Comparison of ENCODE assay signal across 1 cellular context in the genomic region with DNA sequence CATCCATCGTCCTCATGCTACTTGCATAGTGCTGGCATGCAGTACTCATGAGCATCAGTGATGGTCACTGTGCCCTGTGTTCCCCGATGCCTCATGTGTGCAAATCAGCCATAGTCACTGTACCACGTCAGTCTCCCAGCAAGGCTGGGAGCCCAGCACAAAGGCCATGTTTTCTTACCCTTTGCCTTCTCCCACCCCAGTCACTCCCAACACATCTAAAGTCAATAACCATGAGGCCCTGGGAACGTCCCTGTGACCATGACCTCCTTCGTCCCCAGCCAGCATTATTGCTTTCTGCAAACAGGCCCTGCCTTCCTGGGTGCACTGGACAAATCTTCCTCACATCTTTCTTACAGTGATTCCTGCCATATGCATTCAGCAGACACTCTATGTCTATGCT.
A peak's percentile ranks its signal among the peaks of the same experiment; 100 is the strongest.
TF ChIP-seq lines count a peak whose summit lies in the region.

No MANE protein-coding gene starts in this region.

TF ChIP-seq in HepG2, 621 proteins besides CTCF, POLR2A, EP300 and RAD21 (continued from another document and continues in another):
- TF ChIP-seq MAFF (IDR thresholded peaks at IDR 0.05; ENCODE audit: low read depth, low read length), result no peak
- TF ChIP-seq, protein P1, sequence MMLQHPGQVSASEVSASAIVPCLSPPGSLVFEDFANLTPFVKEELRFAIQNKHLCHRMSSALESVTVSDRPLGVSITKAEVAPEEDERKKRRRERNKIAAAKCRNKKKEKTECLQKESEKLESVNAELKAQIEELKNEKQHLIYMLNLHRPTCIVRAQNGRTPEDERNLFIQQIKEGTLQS (CRISPR knock-in tag; IDR thresholded peaks at IDR 0.05), result no peak
- TF ChIP-seq PRPF4 (IDR thresholded peaks at IDR 0.05; ENCODE audit: low read depth, low read length, poor library complexity, severe bottlenecking), result no peak
- no peak for TF ChIP-seq ZMYM2 (CRISPR knock-in tag; IDR thresholded peaks at IDR 0.05)
- TF ChIP-seq PLRG1 (conservative IDR thresholded peaks at IDR 0.05), result no peak
- no peak for TF ChIP-seq ZEB1 (IDR thresholded peaks at IDR 0.05; ENCODE audit: insufficient replicate concordance, low read depth)
- peak; percentile 71; the same call in 1 of the 2 replicates for TF ChIP-seq MED1 (CRISPR knock-in tag; IDR thresholded peaks at IDR 0.05)
- TF ChIP-seq ZNF205 (CRISPR knock-in tag; IDR thresholded peaks at IDR 0.05), result no peak
- no peak for TF ChIP-seq ZSCAN22 (CRISPR knock-in tag; IDR thresholded peaks at IDR 0.05)
- no peak for TF ChIP-seq ATM (IDR thresholded peaks at IDR 0.05; ENCODE audit: borderline replicate concordance)
- no peak for TF ChIP-seq KLF13 (CRISPR knock-in tag; IDR thresholded peaks at IDR 0.05)
- TF ChIP-seq, protein P2, sequence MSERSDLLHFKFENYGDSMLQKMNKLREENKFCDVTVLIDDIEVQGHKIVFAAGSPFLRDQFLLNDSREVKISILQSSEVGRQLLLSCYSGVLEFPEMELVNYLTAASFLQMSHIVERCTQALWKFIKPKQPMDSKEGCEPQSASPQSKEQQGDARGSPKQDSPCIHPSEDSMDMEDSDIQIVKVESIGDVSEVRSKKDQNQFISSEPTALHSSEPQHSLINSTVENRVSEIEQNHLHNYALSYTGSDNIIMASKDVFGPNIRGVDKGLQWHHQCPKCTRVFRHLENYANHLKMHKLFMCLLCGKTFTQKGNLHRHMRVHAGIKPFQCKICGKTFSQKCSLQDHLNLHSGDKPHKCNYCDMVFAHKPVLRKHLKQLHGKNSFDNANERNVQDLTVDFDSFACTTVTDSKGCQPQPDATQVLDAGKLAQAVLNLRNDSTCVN (CRISPR knock-in tag; IDR thresholded peaks at IDR 0.05; ENCODE audit: borderline replicate concordance), result no peak
- TF ChIP-seq GABPB1 (CRISPR knock-in tag; IDR thresholded peaks at IDR 0.05), result 0 out of 2 replicates have a peak, but pooled peaks have one; percentile 29
- no peak for TF ChIP-seq ZNF780A (CRISPR knock-in tag; IDR thresholded peaks at IDR 0.05)
- TF ChIP-seq ZNF292 (CRISPR knock-in tag; IDR thresholded peaks at IDR 0.05; ENCODE audit: borderline replicate concordance, low read depth), result peak; percentile 41; the same call in 1 of the 2 replicates
- TF ChIP-seq MTF1 (CRISPR knock-in tag; IDR thresholded peaks at IDR 0.05), result no peak
- TF ChIP-seq ZNF614 (CRISPR knock-in tag; IDR thresholded peaks at IDR 0.05; ENCODE audit: borderline replicate concordance), result no peak
- TF ChIP-seq ZNF317 (CRISPR knock-in tag; IDR thresholded peaks at IDR 0.05), result no peak
- TF ChIP-seq ATF7 (IDR thresholded peaks at IDR 0.05), result no peak
- no peak for TF ChIP-seq ATF7 (CRISPR knock-in tag; IDR thresholded peaks at IDR 0.05)
- TF ChIP-seq HNRNPLL (IDR thresholded peaks at IDR 0.05; ENCODE audit: low read depth, low read length, poor library complexity, severe bottlenecking), result no peak
- peak; percentile 73 to 85 for TF ChIP-seq NR2F1 (CRISPR knock-in tag; IDR thresholded peaks at IDR 0.05)
- TF ChIP-seq, protein P3, sequence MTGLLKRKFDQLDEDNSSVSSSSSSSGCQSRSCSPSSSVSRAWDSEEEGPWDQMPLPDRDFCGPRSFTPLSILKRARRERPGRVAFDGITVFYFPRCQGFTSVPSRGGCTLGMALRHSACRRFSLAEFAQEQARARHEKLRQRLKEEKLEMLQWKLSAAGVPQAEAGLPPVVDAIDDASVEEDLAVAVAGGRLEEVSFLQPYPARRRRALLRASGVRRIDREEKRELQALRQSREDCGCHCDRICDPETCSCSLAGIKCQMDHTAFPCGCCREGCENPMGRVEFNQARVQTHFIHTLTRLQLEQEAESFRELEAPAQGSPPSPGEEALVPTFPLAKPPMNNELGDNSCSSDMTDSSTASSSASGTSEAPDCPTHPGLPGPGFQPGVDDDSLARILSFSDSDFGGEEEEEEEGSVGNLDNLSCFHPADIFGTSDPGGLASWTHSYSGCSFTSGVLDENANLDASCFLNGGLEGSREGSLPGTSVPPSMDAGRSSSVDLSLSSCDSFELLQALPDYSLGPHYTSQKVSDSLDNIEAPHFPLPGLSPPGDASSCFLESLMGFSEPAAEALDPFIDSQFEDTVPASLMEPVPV (CRISPR knock-in tag; IDR thresholded peaks at IDR 0.05), result no peak
- no peak for TF ChIP-seq NFKBIZ (CRISPR knock-in tag; IDR thresholded peaks at IDR 0.05)
- TF ChIP-seq SIX4 (CRISPR knock-in tag; IDR thresholded peaks at IDR 0.05), result no peak
- TF ChIP-seq XRCC5 (optimal IDR thresholded peaks at IDR 0.05; ENCODE audit: low read length), result no peak
- no peak for TF ChIP-seq ZNF563 (CRISPR knock-in tag; IDR thresholded peaks at IDR 0.05)
- TF ChIP-seq PHF5A (CRISPR knock-in tag; IDR thresholded peaks at IDR 0.05; ENCODE audit: low read depth, unreplicated experiment), result no peak
- TF ChIP-seq MIER3 (CRISPR knock-in tag; IDR thresholded peaks at IDR 0.05; ENCODE audit: borderline replicate concordance), result peak; percentile 85
- TF ChIP-seq, protein P4, sequence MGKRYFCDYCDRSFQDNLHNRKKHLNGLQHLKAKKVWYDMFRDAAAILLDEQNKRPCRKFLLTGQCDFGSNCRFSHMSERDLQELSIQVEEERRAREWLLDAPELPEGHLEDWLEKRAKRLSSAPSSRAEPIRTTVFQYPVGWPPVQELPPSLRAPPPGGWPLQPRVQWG (CRISPR knock-in tag; IDR thresholded peaks at IDR 0.05; ENCODE audit: borderline replicate concordance, low read depth), result no peak
- TF ChIP-seq SP1 (IDR thresholded peaks at IDR 0.05), result no peak
- TF ChIP-seq SP1 (CRISPR knock-in tag; IDR thresholded peaks at IDR 0.05), result no peak
- TF ChIP-seq, protein P5, sequence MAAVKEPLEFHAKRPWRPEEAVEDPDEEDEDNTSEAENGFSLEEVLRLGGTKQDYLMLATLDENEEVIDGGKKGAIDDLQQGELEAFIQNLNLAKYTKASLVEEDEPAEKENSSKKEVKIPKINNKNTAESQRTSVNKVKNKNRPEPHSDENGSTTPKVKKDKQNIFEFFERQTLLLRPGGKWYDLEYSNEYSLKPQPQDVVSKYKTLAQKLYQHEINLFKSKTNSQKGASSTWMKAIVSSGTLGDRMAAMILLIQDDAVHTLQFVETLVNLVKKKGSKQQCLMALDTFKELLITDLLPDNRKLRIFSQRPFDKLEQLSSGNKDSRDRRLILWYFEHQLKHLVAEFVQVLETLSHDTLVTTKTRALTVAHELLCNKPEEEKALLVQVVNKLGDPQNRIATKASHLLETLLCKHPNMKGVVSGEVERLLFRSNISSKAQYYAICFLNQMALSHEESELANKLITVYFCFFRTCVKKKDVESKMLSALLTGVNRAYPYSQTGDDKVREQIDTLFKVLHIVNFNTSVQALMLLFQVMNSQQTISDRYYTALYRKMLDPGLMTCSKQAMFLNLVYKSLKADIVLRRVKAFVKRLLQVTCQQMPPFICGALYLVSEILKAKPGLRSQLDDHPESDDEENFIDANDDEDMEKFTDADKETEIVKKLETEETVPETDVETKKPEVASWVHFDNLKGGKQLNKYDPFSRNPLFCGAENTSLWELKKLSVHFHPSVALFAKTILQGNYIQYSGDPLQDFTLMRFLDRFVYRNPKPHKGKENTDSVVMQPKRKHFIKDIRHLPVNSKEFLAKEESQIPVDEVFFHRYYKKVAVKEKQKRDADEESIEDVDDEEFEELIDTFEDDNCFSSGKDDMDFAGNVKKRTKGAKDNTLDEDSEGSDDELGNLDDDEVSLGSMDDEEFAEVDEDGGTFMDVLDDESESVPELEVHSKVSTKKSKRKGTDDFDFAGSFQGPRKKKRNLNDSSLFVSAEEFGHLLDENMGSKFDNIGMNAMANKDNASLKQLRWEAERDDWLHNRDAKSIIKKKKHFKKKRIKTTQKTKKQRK (IDR thresholded peaks at IDR 0.05; ENCODE audit: low read length), result no peak
- no peak for TF ChIP-seq ZNF713 (CRISPR knock-in tag; IDR thresholded peaks at IDR 0.05)
- TF ChIP-seq KDM2A (CRISPR knock-in tag; IDR thresholded peaks at IDR 0.05; ENCODE audit: borderline replicate concordance, low read depth), result no peak
- TF ChIP-seq, protein P6, sequence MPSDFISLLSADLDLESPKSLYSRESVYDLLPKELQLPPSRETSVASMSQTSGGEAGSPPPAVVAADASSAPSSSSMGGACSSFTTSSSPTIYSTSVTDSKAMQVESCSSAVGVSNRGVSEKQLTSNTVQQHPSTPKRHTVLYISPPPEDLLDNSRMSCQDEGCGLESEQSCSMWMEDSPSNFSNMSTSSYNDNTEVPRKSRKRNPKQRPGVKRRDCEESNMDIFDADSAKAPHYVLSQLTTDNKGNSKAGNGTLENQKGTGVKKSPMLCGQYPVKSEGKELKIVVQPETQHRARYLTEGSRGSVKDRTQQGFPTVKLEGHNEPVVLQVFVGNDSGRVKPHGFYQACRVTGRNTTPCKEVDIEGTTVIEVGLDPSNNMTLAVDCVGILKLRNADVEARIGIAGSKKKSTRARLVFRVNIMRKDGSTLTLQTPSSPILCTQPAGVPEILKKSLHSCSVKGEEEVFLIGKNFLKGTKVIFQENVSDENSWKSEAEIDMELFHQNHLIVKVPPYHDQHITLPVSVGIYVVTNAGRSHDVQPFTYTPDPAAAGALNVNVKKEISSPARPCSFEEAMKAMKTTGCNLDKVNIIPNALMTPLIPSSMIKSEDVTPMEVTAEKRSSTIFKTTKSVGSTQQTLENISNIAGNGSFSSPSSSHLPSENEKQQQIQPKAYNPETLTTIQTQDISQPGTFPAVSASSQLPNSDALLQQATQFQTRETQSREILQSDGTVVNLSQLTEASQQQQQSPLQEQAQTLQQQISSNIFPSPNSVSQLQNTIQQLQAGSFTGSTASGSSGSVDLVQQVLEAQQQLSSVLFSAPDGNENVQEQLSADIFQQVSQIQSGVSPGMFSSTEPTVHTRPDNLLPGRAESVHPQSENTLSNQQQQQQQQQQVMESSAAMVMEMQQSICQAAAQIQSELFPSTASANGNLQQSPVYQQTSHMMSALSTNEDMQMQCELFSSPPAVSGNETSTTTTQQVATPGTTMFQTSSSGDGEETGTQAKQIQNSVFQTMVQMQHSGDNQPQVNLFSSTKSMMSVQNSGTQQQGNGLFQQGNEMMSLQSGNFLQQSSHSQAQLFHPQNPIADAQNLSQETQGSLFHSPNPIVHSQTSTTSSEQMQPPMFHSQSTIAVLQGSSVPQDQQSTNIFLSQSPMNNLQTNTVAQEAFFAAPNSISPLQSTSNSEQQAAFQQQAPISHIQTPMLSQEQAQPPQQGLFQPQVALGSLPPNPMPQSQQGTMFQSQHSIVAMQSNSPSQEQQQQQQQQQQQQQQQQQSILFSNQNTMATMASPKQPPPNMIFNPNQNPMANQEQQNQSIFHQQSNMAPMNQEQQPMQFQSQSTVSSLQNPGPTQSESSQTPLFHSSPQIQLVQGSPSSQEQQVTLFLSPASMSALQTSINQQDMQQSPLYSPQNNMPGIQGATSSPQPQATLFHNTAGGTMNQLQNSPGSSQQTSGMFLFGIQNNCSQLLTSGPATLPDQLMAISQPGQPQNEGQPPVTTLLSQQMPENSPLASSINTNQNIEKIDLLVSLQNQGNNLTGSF (CRISPR knock-in tag; IDR thresholded peaks at IDR 0.05), result no peak
- no peak for TF ChIP-seq ZNF343 (CRISPR knock-in tag; IDR thresholded peaks at IDR 0.05)
- no peak for TF ChIP-seq BORCS8-MEF2B (CRISPR knock-in tag; IDR thresholded peaks at IDR 0.05)
- no peak for TF ChIP-seq REXO4 (CRISPR knock-in tag; IDR thresholded peaks at IDR 0.05; ENCODE audit: borderline replicate concordance)
- no peak for TF ChIP-seq PCBP1 (IDR thresholded peaks at IDR 0.05; ENCODE audit: borderline replicate concordance, low read depth, low read length)
- TF ChIP-seq, protein P7, sequence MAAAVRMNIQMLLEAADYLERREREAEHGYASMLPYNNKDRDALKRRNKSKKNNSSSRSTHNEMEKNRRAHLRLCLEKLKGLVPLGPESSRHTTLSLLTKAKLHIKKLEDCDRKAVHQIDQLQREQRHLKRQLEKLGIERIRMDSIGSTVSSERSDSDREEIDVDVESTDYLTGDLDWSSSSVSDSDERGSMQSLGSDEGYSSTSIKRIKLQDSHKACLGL (CRISPR knock-in tag; IDR thresholded peaks at IDR 0.05), result no peak
- no peak for TF ChIP-seq ZNF75D (CRISPR knock-in tag; IDR thresholded peaks at IDR 0.05; ENCODE audit: borderline replicate concordance)
- no peak for TF ChIP-seq ZNF577 (CRISPR knock-in tag; IDR thresholded peaks at IDR 0.05; ENCODE audit: borderline replicate concordance, low read depth)
- TF ChIP-seq ZNF160 (CRISPR knock-in tag; IDR thresholded peaks at IDR 0.05), result peak; percentile 78; the same call in 1 of the 2 replicates
- no peak for TF ChIP-seq KAT8 (CRISPR knock-in tag; IDR thresholded peaks at IDR 0.05)
- TF ChIP-seq ZNF549 (CRISPR knock-in tag; IDR thresholded peaks at IDR 0.05), result no peak
- peak; percentile 58; the same call in 1 of the 2 replicates for TF ChIP-seq HMG20A (CRISPR knock-in tag; IDR thresholded peaks at IDR 0.05; ENCODE audit: borderline replicate concordance)
- no peak for TF ChIP-seq SRSF1 (optimal IDR thresholded peaks at IDR 0.05; ENCODE audit: low read depth, low read length)
- no peak for TF ChIP-seq DMAP1 (CRISPR knock-in tag; IDR thresholded peaks at IDR 0.05)
- TF ChIP-seq SKI (IDR thresholded peaks at IDR 0.05; ENCODE audit: partially characterized antibody), result peak; percentile 89
- TF ChIP-seq, protein P8, sequence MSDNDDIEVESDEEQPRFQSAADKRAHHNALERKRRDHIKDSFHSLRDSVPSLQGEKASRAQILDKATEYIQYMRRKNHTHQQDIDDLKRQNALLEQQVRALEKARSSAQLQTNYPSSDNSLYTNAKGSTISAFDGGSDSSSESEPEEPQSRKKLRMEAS (IDR thresholded peaks at IDR 0.05), result 0 out of 2 replicates have a peak, but pooled peaks have one; percentile 34
- TF ChIP-seq, protein P9, sequence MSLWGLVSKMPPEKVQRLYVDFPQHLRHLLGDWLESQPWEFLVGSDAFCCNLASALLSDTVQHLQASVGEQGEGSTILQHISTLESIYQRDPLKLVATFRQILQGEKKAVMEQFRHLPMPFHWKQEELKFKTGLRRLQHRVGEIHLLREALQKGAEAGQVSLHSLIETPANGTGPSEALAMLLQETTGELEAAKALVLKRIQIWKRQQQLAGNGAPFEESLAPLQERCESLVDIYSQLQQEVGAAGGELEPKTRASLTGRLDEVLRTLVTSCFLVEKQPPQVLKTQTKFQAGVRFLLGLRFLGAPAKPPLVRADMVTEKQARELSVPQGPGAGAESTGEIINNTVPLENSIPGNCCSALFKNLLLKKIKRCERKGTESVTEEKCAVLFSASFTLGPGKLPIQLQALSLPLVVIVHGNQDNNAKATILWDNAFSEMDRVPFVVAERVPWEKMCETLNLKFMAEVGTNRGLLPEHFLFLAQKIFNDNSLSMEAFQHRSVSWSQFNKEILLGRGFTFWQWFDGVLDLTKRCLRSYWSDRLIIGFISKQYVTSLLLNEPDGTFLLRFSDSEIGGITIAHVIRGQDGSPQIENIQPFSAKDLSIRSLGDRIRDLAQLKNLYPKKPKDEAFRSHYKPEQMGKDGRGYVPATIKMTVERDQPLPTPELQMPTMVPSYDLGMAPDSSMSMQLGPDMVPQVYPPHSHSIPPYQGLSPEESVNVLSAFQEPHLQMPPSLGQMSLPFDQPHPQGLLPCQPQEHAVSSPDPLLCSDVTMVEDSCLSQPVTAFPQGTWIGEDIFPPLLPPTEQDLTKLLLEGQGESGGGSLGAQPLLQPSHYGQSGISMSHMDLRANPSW (CRISPR knock-in tag; IDR thresholded peaks at IDR 0.05; ENCODE audit: borderline replicate concordance), result no peak
- peak; percentile 56; the same call in 1 of the 2 replicates for TF ChIP-seq XBP1 (CRISPR knock-in tag; IDR thresholded peaks at IDR 0.05)
- TF ChIP-seq ZFP62 (CRISPR knock-in tag; IDR thresholded peaks at IDR 0.05), result no peak
- no peak for TF ChIP-seq ZNF101 (CRISPR knock-in tag; IDR thresholded peaks at IDR 0.05; ENCODE audit: borderline replicate concordance, low read depth)
